27 cellular contexts compared by ENCODE assay signal in genomic region chr15:99741835-99742234, GRCh38. TPM values are rescaled to one million over a fixed set of nuclear protein-coding genes. Genes with fewer than 3 reads are reported as not detected.
DNase-seq lines count a peak whose midpoint lies in the region; ATAC-seq, FAIRE-seq and TF ChIP-seq lines count a peak whose summit lies in the region.
"Had no signal": no experiment of that assay in that cellular context is flagged by ENCODE, and none has a peak within 500 bp of the region (broad histone marks: within the 10 kb centered on the region; RNA-seq: fewer than 3 reads in every experiment).

No MANE protein-coding gene starts in this region.

- no peak overlapping the region for H4K91ac ChIP-seq in H1 (replicated peaks; ENCODE audit: insufficient read length, low read length)

- no peak overlapping the region for H2BK120ac ChIP-seq in H1 (replicated peaks; ENCODE audit: low read depth, low read length)

- TF ChIP-seq POLR2A in H1 (IDR thresholded peaks at IDR 0.05; ENCODE audit: control extremely low read depth in 1 of 2, low read depth in 2 of 2, low read length in 2 of 2) (no peak), GM12891 (IDR thresholded peaks at IDR 0.05; ENCODE audit: low read depth, low read length) (no peak), body of pancreas (IDR thresholded peaks at IDR 0.05) (no peak), gastrocnemius medialis (IDR thresholded peaks at IDR 0.05) (no peak)

- H3K79me2 ChIP-seq in H1 (ENCODE audit: control insufficient read depth in 1 of 2, insufficient read depth in 2 of 2, low read length in 2 of 2), result no peaks in the 10 kb centered on the region

- H3K4me1 ChIP-seq in H1 (replicated peaks in 1 of 4; ENCODE audit: control insufficient read depth in 3 of 4, insufficient read depth in 4 of 4, low read length in 3 of 4) (no peaks in the 10 kb centered on the region), mucosa of descending colon (ENCODE audit: low read depth) (no peaks in the 10 kb centered on the region), body of pancreas (no peaks in the 10 kb centered on the region), gastrocnemius medialis (no peaks in the 10 kb centered on the region)
- H3K4me1 ChIP-seq: BE2C, BLaER1 had no signal

- FAIRE-seq in H1 (lab: Jason Lieb, UNC), result no peak
- no peak for FAIRE-seq in GM12891 (lab: Jason Lieb, UNC)
- FAIRE-seq: A204.1, GM12878, GM19239 had no signal

- no peak overlapping the region for H3K14ac ChIP-seq in H1 (ENCODE audit: insufficient read length)

- ATAC-seq in stimulated activated effector memory CD8-positive, alpha-beta T cell treated with anti-CD3 and anti-CD28 coated beads, Interleukin-12 subunit alpha, Interleukin-12 subunit beta, amount 100 ng/mL, for 72 hours, result no peak
- no peak for ATAC-seq in mucosa of descending colon
- no peak for ATAC-seq in body of pancreas
- no peak for ATAC-seq in gastrocnemius medialis
- ATAC-seq: GM12878 had no signal

- TF ChIP-seq CTCF in H1 (IDR thresholded peaks at IDR 0.05; ENCODE audit: control extremely low read depth in 1 of 3, insufficient read depth in 1 of 3, low read depth in 1 of 3, low read length in 3 of 3) (no peak), osteocyte (IDR thresholded peaks at IDR 0.05) (no peak), mucosa of descending colon (IDR thresholded peaks at IDR 0.05) (no peak), body of pancreas (IDR thresholded peaks at IDR 0.05) (no peak), gastrocnemius medialis (IDR thresholded peaks at IDR 0.05 in 4 of 5, conservative IDR thresholded peaks at IDR 0.05 in 1 of 5) (no peak)

- intact Hi-C loops in mucosa of descending colon (cut with DNase I, micrococcal nuclease) (no loop called here), body of pancreas (cut with DNase I) (no loop called here), gastrocnemius medialis (cut with DNase I; ENCODE audit: low total_unique reads) (no loop called here)

- TF ChIP-seq EP300 in H1 (IDR thresholded peaks at IDR 0.05; ENCODE audit: borderline replicate concordance in 1 of 2, low read depth in 2 of 2, low read length in 2 of 2), result no peak

- no peak overlapping the region for H3K27ac Mint-ChIP-seq in osteocyte (ENCODE audit: unreplicated experiment)
- H3K27ac Mint-ChIP-seq in stimulated activated effector memory CD8-positive, alpha-beta T cell treated with anti-CD3 and anti-CD28 coated beads, Interleukin-12 subunit alpha, Interleukin-12 subunit beta, amount 100 ng/mL, for 72 hours, result peak overlapping the region; percentile 26
- H3K27ac Mint-ChIP-seq: CD8-positive, alpha-beta memory T cell had no signal

- no peaks in the 10 kb centered on the region for H3K36me3 ChIP-seq in H1 (ENCODE audit: control insufficient read depth in 2 of 4, insufficient read depth in 4 of 4, low read length in 3 of 4)
- no peaks in the 10 kb centered on the region for H3K36me3 ChIP-seq in mucosa of descending colon (ENCODE audit: low read depth)
- no peaks in the 10 kb centered on the region for H3K36me3 ChIP-seq in body of pancreas (replicated peaks in 1 of 2; ENCODE audit: insufficient read depth in 1 of 2, low read depth in 2 of 2)
- H3K36me3 ChIP-seq in gastrocnemius medialis, result no peaks in the 10 kb centered on the region
- H3K36me3 ChIP-seq: BE2C had no signal

- no peak overlapping the region for H4K5ac ChIP-seq in H1 (ENCODE audit: insufficient read length, low read depth, low read length)

- WGBS in H1 (ENCODE audit: extremely low coverage in 1 of 2, insufficient coverage in 1 of 2, insufficient read length in 1 of 2, insufficient replicate concordance in 2 of 2, low coverage in 1 of 2, low lambda C conversion rate in 2 of 2, missing lambda C conversion rate in 1 of 2), 2 experiments, result 82% methylated on average over 2 of the region's 2 CpGs; no CpG with 5 or more reads in 1 of the 2 experiments
- WGBS in body of pancreas, 2 donors, result 79 to 90% methylated on average over 2 of the region's 2 CpGs

- no peaks in the 10 kb centered on the region for H3K9me3 ChIP-seq in H1 (ENCODE audit: insufficient read depth in 2 of 2, low read depth in 1 of 2, low read length in 1 of 2)
- no peaks in the 10 kb centered on the region for H3K9me3 ChIP-seq in mucosa of descending colon
- H3K9me3 ChIP-seq in body of pancreas, result no peaks in the 10 kb centered on the region
- no peaks in the 10 kb centered on the region for H3K9me3 ChIP-seq in gastrocnemius medialis
- H3K9me3 ChIP-seq: BE2C, BLaER1 had no signal

- CTCF ChIA-PET in H1 (lab: Charles Lee; ENCODE audit: partially characterized antibody), result interaction anchor here (0.9 to 12.7 kb wide), 4 partner anchors 12 to 511 kb away, joined by 3 to 92 read pairs (median 4); no protein-coding TSS in a partner anchor

- H3K27ac ChIP-seq in H1 (ENCODE audit: low read depth, low read length), result no peak overlapping the region
- H3K27ac ChIP-seq in body of pancreas, result no peak overlapping the region
- no peak overlapping the region for H3K27ac ChIP-seq in gastrocnemius medialis
- H3K27ac ChIP-seq: BLaER1 had no signal

- no peak overlapping the region for H3K18ac ChIP-seq in H1 (ENCODE audit: extremely low read depth, low read length)

- no peaks in the 10 kb centered on the region for H4K20me1 ChIP-seq in H1 (replicated peaks in 1 of 2; ENCODE audit: control insufficient read depth in 1 of 2, insufficient read depth in 2 of 2, low read length in 2 of 2)
- H4K20me1 ChIP-seq: BLaER1 had no signal

- H3K4me1 Mint-ChIP-seq in osteocyte (ENCODE audit: unreplicated experiment), result no peaks in the 10 kb centered on the region
- no peaks in the 10 kb centered on the region for H3K4me1 Mint-ChIP-seq in stimulated activated effector memory CD8-positive, alpha-beta T cell treated with anti-CD3 and anti-CD28 coated beads, Interleukin-12 subunit alpha, Interleukin-12 subunit beta, amount 100 ng/mL, for 72 hours
- H3K4me1 Mint-ChIP-seq: CD14-positive monocyte; CD4-positive, alpha-beta memory T cell; CD4-positive, CD25-positive, alpha-beta regulatory T cell; CD8-positive, alpha-beta memory T cell had no signal

- H3K4me3 ChIP-seq in H1 (ENCODE audit: extremely low read depth in 1 of 4, insufficient read depth in 2 of 4, low read depth in 3 of 4, low read length in 4 of 4), result no peak overlapping the region
- no peak overlapping the region for H3K4me3 ChIP-seq in mucosa of descending colon
- H3K4me3 ChIP-seq in body of pancreas, result no peak overlapping the region
- no peak overlapping the region for H3K4me3 ChIP-seq in gastrocnemius medialis
- H3K4me3 ChIP-seq: BLaER1, GM12878 had no signal

- no peaks in the 10 kb centered on the region for H3K36me3 Mint-ChIP-seq in osteocyte (ENCODE audit: unreplicated experiment)
- no peaks in the 10 kb centered on the region for H3K36me3 Mint-ChIP-seq in stimulated activated effector memory CD8-positive, alpha-beta T cell treated with anti-CD3 and anti-CD28 coated beads, Interleukin-12 subunit alpha, Interleukin-12 subunit beta, amount 100 ng/mL, for 72 hours
- H3K36me3 Mint-ChIP-seq: CD14-positive monocyte; CD4-positive, alpha-beta memory T cell; CD4-positive, CD25-positive, alpha-beta regulatory T cell; CD8-positive, alpha-beta memory T cell had no signal

- no peak overlapping the region for H2BK12ac ChIP-seq in H1 (ENCODE audit: low read depth, low read length)

- DNase-seq in H1 (ENCODE audit: low read depth in 1 of 2, low spot score in 2 of 2) (peak in 1 of 2 experiments; percentile 10), osteocyte (ENCODE audit: extremely low spot score, unreplicated experiment) (peak; percentile 73), GM12891 (ENCODE audit: insufficient read length, low spot score) (no peak), mucosa of descending colon (no peak), body of pancreas (no peak), gastrocnemius medialis (no peak)
- peak in 1 of 2 donors; percentile 30 for DNase-seq in stimulated activated effector memory CD8-positive, alpha-beta T cell treated with anti-CD3 and anti-CD28 coated beads, Interleukin-12 subunit alpha, Interleukin-12 subunit beta, amount 100 ng/mL, for 72 hours (ENCODE audit: low spot score in 2 of 2)
- DNase-seq: 8988T; ACHN; BE2C; C1 segment of cervical spinal cord; CD4-positive, alpha-beta memory T cell; CD4-positive, CD25-positive, alpha-beta regulatory T cell; CD8-positive, alpha-beta memory T cell; COR-L47; DMS 273 treated with DMSO at 0.1 percent for 48 hours; DMS153; DMS53; DMS79; DND-41; EL; GDM1 had no signal

- no peak overlapping the region for H3K9ac ChIP-seq in H1 (replicated peaks in 1 of 4; ENCODE audit: extremely low read depth in 1 of 4, low read depth in 3 of 4, low read length in 3 of 4)
- H3K9ac ChIP-seq: BLaER1 had no signal

- no peaks in the 10 kb centered on the region for H3K27me3 Mint-ChIP-seq in osteocyte (ENCODE audit: unreplicated experiment)
- H3K27me3 Mint-ChIP-seq: CD4-positive, alpha-beta memory T cell had no signal

- no peak overlapping the region for H3K4ac ChIP-seq in H1 (replicated peaks; ENCODE audit: insufficient read length, low read depth, low read length)

- no peak overlapping the region for H3K56ac ChIP-seq in H1 (replicated peaks; ENCODE audit: insufficient read length, low read depth, low read length)

- H3K4me3 Mint-ChIP-seq in osteocyte (ENCODE audit: unreplicated experiment), result no peak overlapping the region
- no peak overlapping the region for H3K4me3 Mint-ChIP-seq in stimulated activated effector memory CD8-positive, alpha-beta T cell treated with anti-CD3 and anti-CD28 coated beads, Interleukin-12 subunit alpha, Interleukin-12 subunit beta, amount 100 ng/mL, for 72 hours
- H3K4me3 Mint-ChIP-seq: CD14-positive monocyte; CD4-positive, CD25-positive, alpha-beta regulatory T cell; CD8-positive, alpha-beta memory T cell had no signal

- H3K9me3 Mint-ChIP-seq in osteocyte (ENCODE audit: unreplicated experiment), result no peaks in the 10 kb centered on the region
- H3K9me3 Mint-ChIP-seq in stimulated activated effector memory CD8-positive, alpha-beta T cell treated with anti-CD3 and anti-CD28 coated beads, Interleukin-12 subunit alpha, Interleukin-12 subunit beta, amount 100 ng/mL, for 72 hours, result no peaks in the 10 kb centered on the region
- H3K9me3 Mint-ChIP-seq: CD4-positive, CD25-positive, alpha-beta regulatory T cell; CD8-positive, alpha-beta memory T cell had no signal

- H2AFZ ChIP-seq in H1 (ENCODE audit: low read length), result no peak overlapping the region

- H2AK5ac ChIP-seq in H1 (ENCODE audit: low read depth, low read length), result no peak overlapping the region

- no peak overlapping the region for H2BK5ac ChIP-seq in H1 (ENCODE audit: low read depth, low read length)

- H3K4me2 ChIP-seq in H1 (ENCODE audit: insufficient read depth in 1 of 2, low read depth in 2 of 2, low read length in 2 of 2), result no peak overlapping the region
- H3K4me2 ChIP-seq: BLaER1 had no signal

- no peak overlapping the region for H2BK15ac ChIP-seq in H1 (ENCODE audit: low read length)

- no peak for TF ChIP-seq RAD21 in H1 (IDR thresholded peaks at IDR 0.05 in 1 of 2, conservative IDR thresholded peaks at IDR 0.05 in 1 of 2; ENCODE audit: low read depth in 2 of 2, low read length in 2 of 2)

- in situ Hi-C loops in gastrocnemius medialis (cut with MboI; ENCODE audit: low sequenced_read_pairs in 4 of 4), result loop anchor here in 2 of 4 donors (25.0 kb wide), 1 partner anchor 630 kb away; the partner anchor contains the start of gene SYNM (in 2 of the 2)

- H2BK20ac ChIP-seq in H1 (ENCODE audit: low read length), result no peak overlapping the region

- H3K23ac ChIP-seq in H1 (ENCODE audit: insufficient read length), result no peak overlapping the region

- peak overlapping the region; percentile 31; the same call in 1 of the 2 replicates for H4K8ac ChIP-seq in H1 (ENCODE audit: extremely low read depth, insufficient read depth, low read length)

- POLR2A ChIA-PET in H1 (lab: Charles Lee; ENCODE audit: partially characterized antibody), result no interaction called here

- no peaks in the 10 kb centered on the region for H3K79me1 ChIP-seq in H1 (ENCODE audit: low read depth, low read length)

- H3K27me3 ChIP-seq in H1 (replicated peaks in 1 of 4; ENCODE audit: control insufficient read depth in 3 of 4, extremely low read depth in 1 of 4, insufficient read depth in 3 of 4, low read length in 3 of 4), result no peaks in the 10 kb centered on the region
- no peaks in the 10 kb centered on the region for H3K27me3 ChIP-seq in body of pancreas
- no peaks in the 10 kb centered on the region for H3K27me3 ChIP-seq in gastrocnemius medialis
- H3K27me3 ChIP-seq: BE2C, BLaER1 had no signal

- H3K23me2 ChIP-seq in H1 (ENCODE audit: low read depth, low read length), result no peaks in the 10 kb centered on the region

RNA-seq across cellular contexts. Expression of gene LYSMD4, which starts 8.6 kb away (rescaled TPM):
- 16.0 and 17.5 TPM in 2 replicates for total RNA-seq in H1 (2021; fragmentation: NEBNext Ultra II Directional; extraction: Animal tissue kit (Norgen Biotek cat#: 25700))
- polyA plus RNA-seq in H1 (2011; rRNA removed), result 7.5 and 11.3 TPM in 2 replicates
- 13.6 TPM for polyA plus RNA-seq in H1 (2011; cell fraction: cytosol; rRNA removed)
- 27.5 TPM for polyA plus RNA-seq in H1 (2011; cell fraction: nucleus; rRNA removed)
- 12.1 to 14.4 TPM (median 13.3 TPM) in 4 replicates for polyA plus RNA-seq in H1 (2012, experiment 1 of 2)
- polyA plus RNA-seq in H1 (2012, experiment 2 of 2), result 8.9 TPM
- 12.4 TPM for polyA plus RNA-seq in H1 (2013, experiment 1 of 2)
- polyA plus RNA-seq in H1 (2013, experiment 2 of 2), result 10.9 TPM
- 11.8 and 12.3 TPM in 2 replicates for polyA minus RNA-seq in H1 (2011; rRNA and poly(A)+ RNA removed)
- 5.9 TPM for polyA minus RNA-seq in H1 (2011; cell fraction: cytosol; rRNA and poly(A)+ RNA removed)
- polyA minus RNA-seq in H1 (2011; cell fraction: nucleus; rRNA and poly(A)+ RNA removed), result 19.0 TPM
- 11.3 and 14.1 TPM in 2 replicates for total RNA-seq in osteocyte
- 4.5 TPM for polyA plus RNA-seq in GM12891 (2012; ENCODE audit: low read depth, missing spikeins)
- 10 to 100 TPM in 2 of 3 donors, 1 to 10 TPM in 1; 6.4 to 15.6 (median 13.4) TPM for total RNA-seq in mucosa of descending colon
- 10 to 100 TPM in 1 of 2 donors, under 1 TPM in 1; 0.66 to 12.5 TPM for total RNA-seq in body of pancreas
- 10 to 100 TPM in 2 of 4 donors, 1 to 10 TPM in 2; 5.1 to 15.8 (median 11.9) TPM for total RNA-seq in gastrocnemius medialis
